In genomic region chr1:212581034-212581433, GRCh38 we compare ENCODE assay signal across 29 cellular contexts.
"Had no signal": no experiment of that assay in that cellular context is flagged by ENCODE, and none has a peak within 500 bp of the region (broad histone marks: within the 10 kb centered on the region; RNA-seq: fewer than 3 reads in every experiment).

No MANE protein-coding gene starts in this region.

- H3K4me3 ChIP-seq: colonic mucosa, gastrocnemius medialis, gastroesophageal sphincter, heart right ventricle, hepatocyte had no signal

- H3K27ac Mint-ChIP-seq: dendritic cell treated with granulocyte-macrophage colony-stimulating factor and Interleukin-4, amounts not matched to agents 40 ng/mL and 50 ng/mL, for 4 days; effector memory CD8-positive, alpha-beta T cell; endodermal cell had no signal

- H3K4me1 ChIP-seq: colonic mucosa, esophagus squamous epithelium, foreskin keratinocyte, gastrocnemius medialis, gastroesophageal sphincter had no signal

- H3K4me3 Mint-ChIP-seq: dendritic cell treated with granulocyte-macrophage colony-stimulating factor and Interleukin-4, amounts not matched to agents 40 ng/mL and 50 ng/mL, for 4 days; effector memory CD8-positive, alpha-beta T cell; endodermal cell had no signal

- DNase-seq: colonic mucosa; cortex of kidney; dermis blood vessel endothelial cell; dorsolateral prefrontal cortex; effector CD4-positive, alpha-beta T cell; effector CD8-positive, alpha-beta T cell; effector memory CD4-positive, alpha-beta T cell; effector memory CD8-positive, alpha-beta T cell; endodermal cell; erythroblast; esophagus squamous epithelium; foreskin fibroblast; foreskin keratinocyte; foreskin melanocyte; gastrocnemius medialis; glutamatergic neuron; head of caudate nucleus; heart left ventricle; heart right ventricle had no signal

- H2AFZ ChIP-seq: hepatocyte had no signal

- ATAC-seq: effector memory CD8-positive, alpha-beta T cell; esophagus mucosa; foreskin keratinocyte; gastrocnemius medialis; gastroesophageal sphincter; heart left ventricle; heart right ventricle had no signal

- H3K79me2 ChIP-seq: hepatocyte had no signal

- H3K27ac ChIP-seq: colonic mucosa, coronary artery, epithelial cell of prostate, esophagus squamous epithelium, foreskin keratinocyte, gastrocnemius medialis, gastroesophageal sphincter, heart left ventricle, heart right ventricle, hepatocyte had no signal

- FAIRE-seq: colon, endometrium, endothelial cell of umbilical vein, frontal cortex had no signal

- H3K9me3 Mint-ChIP-seq: dendritic cell treated with granulocyte-macrophage colony-stimulating factor and Interleukin-4, amounts not matched to agents 40 ng/mL and 50 ng/mL, for 4 days; effector memory CD8-positive, alpha-beta T cell; endodermal cell had no signal

- H3K9me3 ChIP-seq: colonic mucosa, esophagus squamous epithelium, gastrocnemius medialis, gastroesophageal sphincter, heart left ventricle, heart right ventricle had no signal

- H3K27me3 ChIP-seq: colonic mucosa, foreskin keratinocyte, gastrocnemius medialis, hepatocyte had no signal

- H3K36me3 ChIP-seq: colonic mucosa, esophagus squamous epithelium, gastrocnemius medialis, gastroesophageal sphincter, heart left ventricle, heart right ventricle had no signal

- H3K4me2 ChIP-seq: hepatocyte had no signal
